In genomic region chr19:48928164-48929005, GRCh38 we compare ENCODE assay signal across 25 cellular contexts. TPM values are rescaled to one million over a fixed set of nuclear protein-coding genes. Genes with fewer than 3 reads are reported as not detected.
A peak's percentile ranks its signal among the peaks of the same experiment; 100 is the strongest.
DNase-seq lines count a peak whose midpoint lies in the region; ATAC-seq and TF ChIP-seq lines count a peak whose summit lies in the region.
"Had no signal": no experiment of that assay in that cellular context is flagged by ENCODE, and none has a peak within 500 bp of the region (broad histone marks: within the 10 kb centered on the region; RNA-seq: fewer than 3 reads in every experiment).

No MANE protein-coding gene starts in this region.

- no peak for TF ChIP-seq CTCF in C4-2B (conservative IDR thresholded peaks at IDR 0.05)
- no peak for TF ChIP-seq CTCF in PC-3 (conservative IDR thresholded peaks at IDR 0.05; ENCODE audit: low read depth, low read length)
- TF ChIP-seq CTCF in lung (IDR thresholded peaks at IDR 0.05; ENCODE audit: control extremely low read depth, extremely low read depth): no peak

- H3K36me3 ChIP-seq in PC-3 (ENCODE audit: low read depth, low read length) (no peaks in the 10 kb centered on the region), lung (ENCODE audit: control insufficient read depth in 2 of 2, insufficient read depth in 2 of 2, low read length in 2 of 2) (no peaks in the 10 kb centered on the region)

- no peaks in the 10 kb centered on the region for H3K27me3 ChIP-seq in PC-3 (ENCODE audit: low read length)
- H3K27me3 ChIP-seq in lung (ENCODE audit: control insufficient read depth, insufficient read depth): no peaks in the 10 kb centered on the region

- WGBS in lung, 2 donors: 65 to 81% methylated on average over 14 to 15 of the region's 15 CpGs

- H4K20me1 ChIP-seq in PC-3 (ENCODE audit: low read length): no peaks in the 10 kb centered on the region

- peak overlapping the region; percentile 15; the same call in 1 of the 2 replicates for H3K27ac ChIP-seq in C4-2B
- H3K27ac ChIP-seq in PC-3 (ENCODE audit: low read length): peak overlapping the region; percentile 96
- H3K27ac ChIP-seq in lung (ENCODE audit: low read depth in 1 of 2, low read length in 1 of 2): peak overlapping the region in 1 of 2 donors; percentile 60
- H3K27ac ChIP-seq: HL-60 had no signal

- H3K9me3 ChIP-seq in PC-3 (ENCODE audit: low read length) (no peaks in the 10 kb centered on the region), lung (ENCODE audit: control insufficient read depth in 2 of 2, insufficient read depth in 1 of 2, low read length in 1 of 2) (no peaks in the 10 kb centered on the region)

- intact Hi-C loops in PC-3 (cut with micrococcal nuclease): no loop called here

- no peak for ATAC-seq in PC-3
- peak; percentile 37 for ATAC-seq in lung (ENCODE audit: insufficient read depth, low FRiP score)
- no peak for ATAC-seq in HG02840 (IDR thresholded peaks at IDR 0.05; ENCODE audit: low FRiP score, unreplicated experiment)
- no peak for ATAC-seq in GM19463 (IDR thresholded peaks at IDR 0.05; ENCODE audit: unreplicated experiment)
- ATAC-seq: activated CD8-positive, alpha-beta memory T cell treated with anti-CD3 and anti-CD28 coated beads, Interleukin-2, amount 10 ng/mL, durations not matched to agents 7 days and 5 days; activated naive CD8-positive, alpha-beta T cell treated with anti-CD3 and anti-CD28 coated beads, Interleukin-2, amount 50 U/mL, for 24 hours; activated T-helper 17 cell treated with anti-CD3 and anti-CD28 coated beads, Interleukin-2, amount 50 U/mL, for 72 hours; natural killer cell treated with Interleukin-12 subunit alpha and Interleukin-12 subunit beta and Interleukin-15 and Interleukin-18, amount 100 ng/mL, for 72 hours had no signal

- H3K4me2 ChIP-seq in PC-3 (ENCODE audit: low read length): no peak overlapping the region

- no TSS peak for BruUV-seq in PC-3 (replicated peaks; lab: Mats Ljungman, UMichigan)

- H3K4me1 ChIP-seq in PC-3 (ENCODE audit: insufficient read depth, low read length) (peaks cover 32% of the 10 kb centered on the region), lung (ENCODE audit: control insufficient read depth in 2 of 2, insufficient read depth in 2 of 2, low read length in 2 of 2) (no peaks in the 10 kb centered on the region)

- POLR2A ChIA-PET in PC-3 (lab: Charles Lee; ENCODE audit: unreplicated experiment): interaction anchor here (0.7 kb wide), 1 partner anchor 54 kb away, joined by 3 read pairs; no protein-coding TSS in a partner anchor

- H2AFZ ChIP-seq in PC-3 (ENCODE audit: low read length): no peak overlapping the region

- H3F3A ChIP-seq in PC-3 (ENCODE audit: low read length, unreplicated experiment): no peaks in the 10 kb centered on the region

- H3K4me3 ChIP-seq in PC-3 (ENCODE audit: low read length): no peak overlapping the region
- no peak overlapping the region for H3K4me3 ChIP-seq in lung
- H3K4me3 ChIP-seq: skin epidermis had no signal

- CTCF ChIA-PET in PC-3 (lab: Charles Lee): interaction anchor here (0.5 kb wide), 1 partner anchor 298 kb away, joined by 3 read pairs; no protein-coding TSS in a partner anchor

- no peaks in the 10 kb centered on the region for H3K9me2 ChIP-seq in PC-3 (replicated peaks; ENCODE audit: low read length)

- DNase-seq in PC-3 (peak; percentile 70), fibroblast of gingiva (ENCODE audit: low read depth) (peak; percentile 6), lung (ENCODE audit: low spot score) (peak; percentile 78), NOMO-1 treated with DMSO at 0.1 percent for 48 hours (lab: John Stamatoyannopoulos, UW; ENCODE audit: unreplicated experiment) (no peak)
- DNase-seq in activated naive CD4-positive, alpha-beta T cell treated with Interleukin-2 at 50 U/mL for 16 hours: no peak
- DNase-seq: ACHN; activated CD4-positive, alpha-beta T cell treated with anti-CD3 and anti-CD28 coated beads for 48 hours; activated CD8-positive, alpha-beta memory T cell treated with anti-CD3 and anti-CD28 coated beads, Interleukin-2, amount 10 ng/mL, durations not matched to agents 7 days and 5 days; activated naive CD8-positive, alpha-beta T cell treated with anti-CD3 and anti-CD28 coated beads, Interleukin-2, amount 50 U/mL, for 24 hours; CD4-positive, CD25-positive, alpha-beta regulatory T cell; dermis blood vessel endothelial cell; DMS153; mesendoderm; NCI-H1048; NCI-H2081; NCI-H510A treated with DMSO at 0.1 percent for 48 hours; stimulated activated CD4-positive, alpha-beta T cell treated with anti-CD3 and anti-CD28 coated beads, Interleukin-2, amount 100 ng/mL, for 48 hours had no signal

- H3K79me2 ChIP-seq in PC-3 (ENCODE audit: low read length): no peaks in the 10 kb centered on the region

- peak overlapping the region; percentile 58; the same call in 1 of the 2 replicates for H3K9ac ChIP-seq in PC-3 (ENCODE audit: low read length)

RNA-seq across cellular contexts. Expression of gene DHDH, which starts 5.1 kb away (rescaled TPM):
- total RNA-seq in PC-3 (2014; rRNA removed) (1.6 and 1.8 TPM in 2 replicates), lung (1 to 10 TPM in 1 of 2 donors, under 1 TPM in 1; 0.51 to 2.8 TPM)
- polyA plus RNA-seq in lung: 1 to 10 TPM in 1 of 2 donors, under 1 TPM in 1; 1.00 to 6.0 TPM
- total RNA-seq: CD4-positive, CD25-positive, alpha-beta regulatory T cell; dermis blood vessel endothelial cell; posterior vena cava had no signal

RNA-seq across cellular contexts. Expression of gene BAX, which starts 26.3 kb away (rescaled TPM):
- 43.0 and 44.8 TPM in 2 replicates for total RNA-seq in PC-3 (2014; rRNA removed)
- total RNA-seq in lung: 100 to 1,000 TPM in 1 of 2 donors, 10 to 100 TPM in 1; 25.9 to 109 TPM
- polyA plus RNA-seq in lung: 100 to 1,000 TPM in 1 of 2 donors, 10 to 100 TPM in 1; 99.0 to 121 TPM

RNA-seq across cellular contexts. Expression of gene NUCB1, which starts 28.3 kb away (rescaled TPM):
- total RNA-seq in PC-3 (2014; rRNA removed): 137 and 138 TPM in 2 replicates
- 100 to 1,000 TPM; 214 to 346 TPM for total RNA-seq in lung
- polyA plus RNA-seq in lung: 100 to 1,000 TPM; 362 to 367 TPM

RNA-seq across cellular contexts. Expression of gene TULP2, which starts 29.8 kb away (rescaled TPM):
- total RNA-seq in PC-3 (2014; rRNA removed) (not detected in 2 replicates), lung (under 1 TPM; 0.31 to 0.54 TPM)
- polyA plus RNA-seq in lung: under 1 TPM; 0.13 to 0.20 TPM
- total RNA-seq: activated T-helper 17 cell treated with anti-CD3 and anti-CD28 coated beads, Interleukin-2, amount 50 U/mL, for 72 hours; CD4-positive, CD25-positive, alpha-beta regulatory T cell; natural killer cell treated with Interleukin-12 subunit alpha and Interleukin-12 subunit beta and Interleukin-15 and Interleukin-18, amount 100 ng/mL, for 72 hours had no signal
- polyA plus RNA-seq: CD4-positive, CD25-positive, alpha-beta regulatory T cell had no signal

RNA-seq across cellular contexts. Expression of gene FTL, which starts 36.7 kb away (rescaled TPM):
- total RNA-seq in PC-3 (2014; rRNA removed) (1,109 and 1,250 TPM in 2 replicates), lung (1,000 to 10,000 TPM; 2,880 to 6,540 TPM)
- over 10,000 TPM; 17,775 to 22,369 TPM for polyA plus RNA-seq in lung

Comparison
In these comparisons a context has a peak if more than half of its experiments do, and no peak if none do; other contexts are left out.
1. DNase-seq: peak in PC-3 (single experiment), fibroblast of gingiva (single experiment) and lung (single experiment); none in NOMO-1 treated with DMSO at 0.1 percent for 48 hours (single experiment) and activated naive CD4-positive, alpha-beta T cell treated with Interleukin-2 at 50 U/mL for 16 hours (single experiment).